8 cellular contexts compared by ENCODE assay signal in the genomic region with DNA sequence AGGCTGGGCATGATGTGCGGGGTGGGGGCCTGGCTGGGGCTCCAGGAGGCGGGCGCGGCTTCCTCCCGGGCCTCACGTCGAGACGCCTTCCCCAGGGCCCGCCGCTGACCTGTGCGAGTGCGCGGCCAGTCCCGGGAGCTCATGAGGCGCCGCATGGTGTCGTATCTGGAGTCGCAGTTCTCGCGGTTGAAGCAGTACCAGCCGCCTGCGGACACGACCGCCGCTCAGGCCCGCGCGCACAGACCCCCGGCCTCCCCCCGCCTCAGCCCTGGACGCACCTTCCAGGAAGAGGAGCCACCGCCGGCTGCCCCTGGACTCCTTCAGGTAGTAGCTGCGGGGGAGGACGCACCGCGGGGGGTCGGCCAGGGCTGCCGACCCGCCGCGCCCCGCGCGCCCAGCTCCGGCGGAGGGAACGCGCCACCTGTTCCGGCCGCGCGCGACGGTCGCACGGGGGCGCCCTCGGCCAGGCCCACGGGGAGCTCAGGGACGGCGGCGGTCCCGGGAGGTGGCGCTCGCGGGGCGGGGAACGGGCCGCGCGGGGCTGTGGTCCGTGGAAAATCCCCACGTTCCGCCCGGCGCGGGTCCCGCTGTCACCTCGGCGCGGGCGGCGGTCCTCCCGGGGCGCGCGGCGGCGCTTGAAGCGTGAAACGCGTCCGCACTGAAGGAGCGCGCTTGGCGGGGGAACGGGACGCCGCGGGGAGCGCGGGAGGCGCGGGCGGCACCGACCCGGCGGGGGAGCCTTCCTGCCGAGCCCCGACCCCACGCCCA.
DNase-seq lines count a peak whose midpoint lies in the region; FAIRE-seq and TF ChIP-seq lines count a peak whose summit lies in the region.

No MANE protein-coding gene starts in this region.

- DNase-seq in NCI-H524 (lab: John Stamatoyannopoulos, UW) = peak; percentile 59 to 87
- no peak for DNase-seq in NCI-H524 treated with DMSO at 0.1 percent for 48 hours (lab: John Stamatoyannopoulos, UW)
- DNase-seq in MV-4-11 (lab: John Stamatoyannopoulos, UW) = peak; percentile 38
- peak; percentile 77 for DNase-seq in activated CD4-positive, alpha-beta T cell treated with anti-CD3 and anti-CD28 coated beads for 48 hours
- DNase-seq in coronary artery (ENCODE audit: low spot score) = no peak
- peak; percentile 69 for DNase-seq in medulla oblongata (ENCODE audit: extremely low spot score)
- DNase-seq in stimulated activated CD8-positive, alpha-beta memory T cell treated with anti-CD3 and anti-CD28 coated beads, Interleukin-15, amount 100 ng/mL, for 24 hours (ENCODE audit: low read depth) = peak; percentile 67
- DNase-seq in RCC 7860 (ENCODE audit: low spot score) = no peak

- FAIRE-seq in RCC 7860 (lab: Jason Lieb, UNC) = no peak

- H3K4me3 ChIP-seq in coronary artery = peak overlapping the region; percentile 64

- H3K27ac ChIP-seq in coronary artery = no peak overlapping the region

- peak; percentile 80 for TF ChIP-seq CTCF in coronary artery (IDR thresholded peaks at IDR 0.05)

Comparison
In these comparisons a context has a peak if more than half of its experiments do, and no peak if none do; other contexts are left out.
1. DNase-seq: peak in NCI-H524 (2 of 2), MV-4-11 (single experiment), activated CD4-positive, alpha-beta T cell treated with anti-CD3 and anti-CD28 coated beads for 48 hours (single experiment), medulla oblongata (single experiment) and stimulated activated CD8-positive, alpha-beta memory T cell treated with anti-CD3 and anti-CD28 coated beads, Interleukin-15, amount 100 ng/mL, for 24 hours (single experiment); none in NCI-H524 treated with DMSO at 0.1 percent for 48 hours (single experiment), coronary artery (single experiment) and RCC 7860 (single experiment).